8 cellular contexts compared by ENCODE assay signal in the genomic region with DNA sequence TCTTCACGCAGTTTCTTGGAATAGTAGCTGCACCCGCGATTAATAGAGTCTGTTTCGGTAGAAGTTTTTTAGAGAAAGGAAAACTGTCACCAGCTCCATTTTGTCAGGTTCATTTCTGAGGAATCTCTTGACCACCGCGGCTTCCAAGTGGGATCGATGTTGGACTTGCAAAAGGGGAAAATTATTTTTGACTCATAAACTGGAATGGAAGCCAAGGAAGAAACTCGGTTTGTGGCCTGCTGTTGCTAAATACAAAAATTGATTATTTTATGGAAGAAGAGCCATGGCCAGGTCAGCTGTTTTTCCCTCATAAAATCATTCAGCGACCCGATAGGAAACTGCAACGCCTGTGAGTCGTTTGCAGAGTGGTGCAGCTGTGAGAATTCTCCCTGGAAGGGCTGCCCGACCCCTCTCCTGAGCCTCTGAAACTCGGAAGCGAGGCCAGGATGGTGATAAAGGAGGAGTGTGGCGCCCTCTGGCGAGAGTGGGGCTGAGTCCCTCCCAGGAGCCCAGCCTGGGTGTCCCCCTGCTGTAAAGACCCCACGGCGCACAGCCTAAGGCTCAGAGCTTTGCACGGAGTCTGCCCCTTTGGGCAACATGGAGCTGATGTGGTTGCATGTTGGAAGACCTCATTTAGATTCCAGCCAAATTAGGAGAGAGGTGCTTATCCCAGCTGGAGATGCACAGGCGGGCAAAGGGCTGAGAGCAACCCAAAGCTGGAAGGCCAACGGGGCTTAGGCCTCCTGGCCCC.
DNase-seq lines count a peak whose midpoint lies in the region; ATAC-seq and TF ChIP-seq lines count a peak whose summit lies in the region.

No MANE protein-coding gene starts in this region.

- TF ChIP-seq CTCF in AG04449 (IDR thresholded peaks at IDR 0.05; ENCODE audit: insufficient read depth, low read length, missing control alignments) = peak; percentile 87
- peak; percentile 73 for TF ChIP-seq CTCF in RWPE2 (IDR thresholded peaks at IDR 0.05; ENCODE audit: poor library complexity, severe bottlenecking)
- peak; percentile 79 for TF ChIP-seq CTCF in upper lobe of right lung (IDR thresholded peaks at IDR 0.05)

- intact Hi-C loops in posterior vena cava (cut with DNase I) = loop anchor here (5.0 kb wide), 1 partner anchor 188 kb away; no protein-coding TSS in a partner anchor
- intact Hi-C loops in upper lobe of right lung (cut with DNase I) = no loop called here

- CTCF ChIA-PET in AG04449 (lab: Yijun Ruan, JAX) = interaction anchor here (0.6 to 13.9 kb wide), 45 partner anchors 8 to 350 kb away, joined by 3 to 205 read pairs (median 4); a partner anchor contains a TSS

- POLR2A ChIA-PET in AG04449 (lab: Yijun Ruan, JAX) = no interaction called here

- peak; percentile 52; the same call in 1 of the 3 replicates for ATAC-seq in RWPE2 (ENCODE audit: low read depth)
- ATAC-seq in upper lobe of right lung = peak; percentile 88

- no peaks in the 10 kb centered on the region for H3K9me3 ChIP-seq in RWPE2 (ENCODE audit: severe bottlenecking)
- H3K9me3 ChIP-seq in upper lobe of right lung = no peaks in the 10 kb centered on the region

- no peak overlapping the region for H3K4me3 ChIP-seq in AG04449 (ENCODE audit: low read depth, low read length)
- no peak overlapping the region for H3K4me3 ChIP-seq in RWPE2 (ENCODE audit: severe bottlenecking)
- no peak overlapping the region for H3K4me3 ChIP-seq in upper lobe of right lung

- no peaks in the 10 kb centered on the region for H3K27me3 ChIP-seq in RWPE2 (ENCODE audit: insufficient read depth, poor library complexity, severe bottlenecking)
- H3K27me3 ChIP-seq in upper lobe of right lung = no peaks in the 10 kb centered on the region

- no peaks in the 10 kb centered on the region for H3K36me3 ChIP-seq in RWPE2 (ENCODE audit: low read depth)
- no peaks in the 10 kb centered on the region for H3K36me3 ChIP-seq in upper lobe of right lung

- H3K4me1 ChIP-seq in RWPE2 (ENCODE audit: insufficient read depth, poor library complexity, severe bottlenecking) (no peaks in the 10 kb centered on the region), upper lobe of right lung (no peaks in the 10 kb centered on the region)

- H3K27ac ChIP-seq in RWPE2 (ENCODE audit: poor library complexity, severe bottlenecking) = no peak overlapping the region
- H3K27ac ChIP-seq in upper lobe of right lung = no peak overlapping the region

- DNase-seq in AG04449 (ENCODE audit: low read depth, low spot score) (no peak), GM19238 (ENCODE audit: insufficient read length, low spot score) (peak; percentile 60), RWPE2 (ENCODE audit: low spot score) (no peak), glomerular visceral epithelial cell (ENCODE audit: extremely low spot score) (peak; percentile 47), posterior vena cava (ENCODE audit: low spot score) (peak; percentile 89), upper lobe of right lung (peak; percentile 83), NCI-H446 treated with DMSO at 0.1 percent for 48 hours (lab: John Stamatoyannopoulos, UW) (no peak)
- DNase-seq in activated effector memory CD4-positive, alpha-beta T cell treated with anti-CD3 and anti-CD28 coated beads, Interleukin-2, amount 50 U/mL, for 16 hours = peak; percentile 87

Comparison
In these comparisons a context has a peak if more than half of its experiments do, and no peak if none do; other contexts are left out.
1. DNase-seq: peak in GM19238 (single experiment), activated effector memory CD4-positive, alpha-beta T cell treated with anti-CD3 and anti-CD28 coated beads, Interleukin-2, amount 50 U/mL, for 16 hours (single experiment), glomerular visceral epithelial cell (single experiment), posterior vena cava (single experiment) and upper lobe of right lung (single experiment); none in AG04449 (single experiment), RWPE2 (single experiment) and NCI-H446 treated with DMSO at 0.1 percent for 48 hours (single experiment).
2. Peak in every context shown above with its lines, with median percentiles within 50 percentile points of each other: CTCF ChIP-seq.